2 cellular contexts compared by ENCODE assay signal in the genomic region with DNA sequence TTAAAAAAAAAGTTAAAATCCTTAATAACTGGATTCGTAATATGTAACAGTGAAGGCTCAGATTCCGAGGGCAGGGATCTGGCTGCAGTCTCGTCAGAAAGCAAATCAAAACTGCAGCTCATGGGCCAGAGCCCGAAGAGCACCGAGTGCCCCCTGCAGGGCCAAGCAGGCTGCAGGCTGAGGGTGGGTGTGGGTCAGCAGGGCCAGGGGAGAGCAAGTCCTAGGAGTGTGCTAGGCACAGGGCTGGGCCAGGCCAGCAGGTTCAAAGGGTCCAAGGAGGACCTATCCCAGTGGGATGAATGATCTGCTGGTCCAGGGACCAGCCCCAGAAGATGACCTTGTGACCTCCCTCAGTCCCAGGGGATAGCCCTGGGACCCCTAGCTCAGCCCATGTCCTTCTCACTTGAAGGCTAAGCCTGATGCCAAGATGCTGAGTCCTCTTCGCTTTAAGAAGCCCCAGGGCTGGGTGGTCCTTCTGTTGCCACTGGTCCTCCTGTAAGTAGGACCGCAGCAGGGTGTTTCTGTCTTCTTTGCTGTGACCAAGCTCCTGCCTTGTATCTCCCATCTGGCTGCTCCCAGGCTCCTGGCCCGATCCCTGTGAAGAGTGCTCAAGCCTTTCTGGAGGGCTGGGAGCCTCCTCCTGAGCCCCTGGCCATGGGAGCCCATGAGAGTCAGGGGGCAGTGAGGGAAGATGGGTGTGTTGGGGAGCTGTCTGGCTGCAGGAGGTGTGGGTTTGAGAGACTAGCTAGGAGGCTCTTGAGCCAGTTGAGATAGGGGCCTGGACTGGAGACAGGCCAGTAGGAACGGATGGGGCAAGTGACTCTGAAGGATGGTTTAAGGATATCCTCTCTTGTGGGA.
TF ChIP-seq lines count a peak whose summit lies in the region.

No MANE protein-coding gene starts in this region.

TF ChIP-seq in HepG2, 621 proteins besides CTCF, POLR2A, EP300 and RAD21:
- TF ChIP-seq SALL1 (CRISPR knock-in tag; IDR thresholded peaks at IDR 0.05), result 0 out of 2 replicates have a peak, but pooled peaks have one; percentile 11
- TF ChIP-seq, protein P1, sequence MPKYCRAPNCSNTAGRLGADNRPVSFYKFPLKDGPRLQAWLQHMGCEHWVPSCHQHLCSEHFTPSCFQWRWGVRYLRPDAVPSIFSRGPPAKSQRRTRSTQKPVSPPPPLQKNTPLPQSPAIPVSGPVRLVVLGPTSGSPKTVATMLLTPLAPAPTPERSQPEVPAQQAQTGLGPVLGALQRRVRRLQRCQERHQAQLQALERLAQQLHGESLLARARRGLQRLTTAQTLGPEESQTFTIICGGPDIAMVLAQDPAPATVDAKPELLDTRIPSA (CRISPR knock-in tag; IDR thresholded peaks at IDR 0.05; ENCODE audit: borderline replicate concordance), result no peak
- TF ChIP-seq STAG1 (CRISPR knock-in tag; IDR thresholded peaks at IDR 0.05), result peak; percentile 39

TF ChIP-seq in GM12891, 5 proteins besides CTCF, POLR2A, EP300 and RAD21:
- TF ChIP-seq TAF1 (IDR thresholded peaks at IDR 0.05; ENCODE audit: low read depth, low read length) (no peak), SPI1 (IDR thresholded peaks at IDR 0.05; ENCODE audit: low read depth, low read length) (no peak), POU2F2 (IDR thresholded peaks at IDR 0.05; ENCODE audit: low read depth, low read length) (no peak), POLR2AphosphoS5 (IDR thresholded peaks at IDR 0.05; ENCODE audit: low read depth, low read length) (no peak), PAX5 (IDR thresholded peaks at IDR 0.05; ENCODE audit: insufficient read depth, low read length, severe bottlenecking) (no peak)
